8 cellular contexts compared by ENCODE assay signal in the genomic region with DNA sequence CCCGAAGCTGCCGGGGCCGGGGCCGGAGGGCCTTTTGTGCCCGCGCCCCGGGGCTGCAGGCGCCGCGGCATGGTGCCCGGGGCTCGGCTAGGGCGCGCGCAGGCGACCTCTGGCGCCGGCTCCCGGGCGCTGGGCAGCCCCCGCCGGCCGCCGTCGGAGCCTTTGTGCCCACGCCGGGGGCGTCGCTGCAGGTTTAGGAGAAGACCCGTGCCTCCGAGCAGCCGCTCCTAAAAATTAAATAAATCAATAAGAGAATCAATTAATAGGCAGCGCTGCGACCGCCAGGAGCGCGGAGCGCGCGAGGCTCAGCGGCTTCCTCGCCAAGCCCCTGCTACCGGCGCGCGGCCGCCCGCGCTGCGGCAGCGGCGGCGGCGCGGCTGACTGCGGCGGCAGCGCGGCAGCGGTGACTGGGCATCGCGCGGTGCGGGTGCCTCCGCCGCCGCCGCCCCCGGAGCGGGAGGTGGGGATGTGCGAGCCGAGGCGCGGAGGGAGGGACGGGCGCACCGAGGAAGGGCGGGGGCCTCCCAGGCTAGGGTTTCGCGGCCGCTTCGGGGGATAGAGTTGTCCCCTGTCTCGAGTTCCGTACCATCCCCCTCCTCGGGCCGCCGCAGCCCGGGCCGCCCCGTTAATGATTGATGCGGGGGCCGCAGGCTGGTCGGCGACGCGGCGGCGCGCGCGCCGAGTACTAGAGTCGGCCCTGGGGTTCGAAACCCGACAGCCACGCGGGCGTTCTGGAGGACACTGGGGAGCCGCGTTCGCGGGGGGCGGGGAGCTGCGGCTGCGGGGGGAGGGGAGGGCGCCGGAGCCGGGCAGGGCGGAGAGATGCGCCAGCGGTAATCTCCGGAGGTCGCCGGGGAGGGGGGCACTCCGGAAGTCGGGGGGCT. TPM values are rescaled to one million over a fixed set of nuclear protein-coding genes. Genes with fewer than 3 reads are reported as not detected.
DNase-seq lines count a peak whose midpoint lies in the region; ATAC-seq, FAIRE-seq and TF ChIP-seq lines count a peak whose summit lies in the region.

A gene with protein sequence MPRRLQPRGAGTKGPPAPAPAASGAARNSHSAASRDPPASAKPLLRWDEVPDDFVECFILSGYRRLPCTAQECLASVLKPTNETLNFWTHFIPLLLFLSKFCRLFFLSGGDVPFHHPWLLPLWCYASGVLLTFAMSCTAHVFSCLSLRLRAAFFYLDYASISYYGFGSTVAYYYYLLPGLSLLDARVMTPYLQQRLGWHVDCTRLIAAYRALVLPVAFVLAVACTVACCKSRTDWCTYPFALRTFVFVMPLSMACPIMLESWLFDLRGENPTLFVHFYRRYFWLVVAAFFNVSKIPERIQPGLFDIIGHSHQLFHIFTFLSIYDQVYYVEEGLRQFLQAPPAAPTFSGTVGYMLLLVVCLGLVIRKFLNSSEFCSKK (minus strand): TSS at position 409 of the 884 bp plus-strand sequence. CDS start 338 bp downstream, at position 71.

- intact Hi-C loops in K562 (cut with micrococcal nuclease): no loop called here
- intact Hi-C loops in posterior vena cava (cut with DNase I): no loop called here

- ATAC-seq in K562: peak; percentile 78
- ATAC-seq in stimulated activated naive CD8-positive, alpha-beta T cell treated with anti-CD3 and anti-CD28 coated beads, Interleukin-15, Interleukin-2, amounts not matched to agents 100 U/mL and 50 U/mL, for 24 hours: peak; percentile 37
- no peak for ATAC-seq in GM21447 (IDR thresholded peaks at IDR 0.05; ENCODE audit: unreplicated experiment)

- peaks cover 17 to 26% of the 10 kb centered on the region in 2 experiments; a peak in 4 of 5 replicates for H3K4me1 ChIP-seq in K562 (replicated peaks in 1 of 2; ENCODE audit: control insufficient read depth in 2 of 2, insufficient read depth in 2 of 2, low read length in 2 of 2)

- FAIRE-seq in K562 (lab: Jason Lieb, UNC): no peak

- no TSS peak for BruUV-seq in K562 (replicated peaks; lab: Mats Ljungman, UMichigan)

- CTCF ChIA-PET in K562 (lab: Yijun Ruan, JAX; ENCODE audit: low intra/inter-chr PET ratio): no interaction called here

- no peaks in the 10 kb centered on the region for H3K79me2 ChIP-seq in K562 (ENCODE audit: control insufficient read depth, insufficient read depth, low read length)

- TF ChIP-seq EP300 in K562 (IDR thresholded peaks at IDR 0.05; ENCODE audit: low read length): no peak

- H3K9me3 ChIP-seq in K562 (replicated peaks; ENCODE audit: control insufficient read depth, insufficient read depth, low read depth, low read length): peaks cover 2% of the 10 kb centered on the region; the same call in 1 of the 2 replicates

- TF ChIP-seq POLR2A in K562 (conservative IDR thresholded peaks at IDR 0.05): peak; percentile 60; the same call in 1 of the 2 replicates

- H3K27ac ChIP-seq in K562 (ENCODE audit: extremely low read depth, low read depth, low read length): peak within 1 kb of the TSS; percentile 60

- POLR2A ChIA-PET in K562 (lab: Yijun Ruan, JAX): interaction anchor here (0.6 to 1.8 kb wide), 3 partner anchors 11 to 1024 kb away, joined by 3 to 4 read pairs (median 3); no protein-coding TSS in a partner anchor

- H3K9me1 ChIP-seq in K562 (ENCODE audit: control insufficient read depth, insufficient read depth, low read length): no peaks in the 10 kb centered on the region

- H4K20me1 ChIP-seq in K562 (replicated peaks; ENCODE audit: control insufficient read depth, insufficient read depth, low read length): no peaks in the 10 kb centered on the region

- H2AFZ ChIP-seq in K562 (ENCODE audit: low read depth, low read length): peak within 1 kb of the TSS; percentile 84

- peak within 1 kb of the TSS; percentile 59 to 93 for H3K9ac ChIP-seq in K562 (ENCODE audit: insufficient read depth in 1 of 2, low read depth in 2 of 2, low read length in 2 of 2)

- DNase-seq in AG08395 (ENCODE audit: low spot score) (peak; percentile 25), GM13976 (ENCODE audit: low spot score) (peak; percentile 59), NCI-H1105 (lab: John Stamatoyannopoulos, UW) (peak; percentile 62), K562 (ENCODE audit: extremely low read depth in 1 of 4, low spot score in 3 of 4) (peak; percentile 52 to 80 (median 72)), iPS-NIHi11 (ENCODE audit: low spot score) (peak; percentile 80), posterior vena cava (ENCODE audit: low spot score) (no peak)
- peak; percentile 27 for DNase-seq in stimulated activated naive CD8-positive, alpha-beta T cell treated with anti-CD3 and anti-CD28 coated beads, Interleukin-15, Interleukin-2, amounts not matched to agents 100 U/mL and 50 U/mL, for 24 hours

- TF ChIP-seq CTCF in GM13976 (IDR thresholded peaks at IDR 0.05; ENCODE audit: borderline replicate concordance, control extremely low read depth, extremely low read depth, insufficient read depth, missing control alignments) (no peak), K562 (IDR thresholded peaks at IDR 0.05 in 2 of 3, conservative IDR thresholded peaks at IDR 0.05 in 1 of 3; ENCODE audit: insufficient read depth in 2 of 3, low read depth in 1 of 3, low read length in 3 of 3) (no peak)

- H3K4me2 ChIP-seq in K562 (ENCODE audit: insufficient read depth, low read length): peak within 1 kb of the TSS; percentile 70

- H3K36me3 ChIP-seq in K562 (ENCODE audit: control insufficient read depth, insufficient read depth, low read length): no peaks in the 10 kb centered on the region

- in situ Hi-C loops in GM13976 (cut with MboI; ENCODE audit: low sequenced_read_pairs, unreplicated experiment): no loop called here
- in situ Hi-C loops in K562 (cut with MboI): no loop called here

- 2% methylated on average over 61 of the region's 126 CpGs for WGBS in K562 (ENCODE audit: insufficient coverage, low coverage, missing lambda C conversion rate)

- H3K27me3 ChIP-seq in K562 (ENCODE audit: control insufficient read depth in 2 of 2, insufficient read depth in 2 of 2, low read length in 2 of 2): no peaks in the 10 kb centered on the region

- peak within 1 kb of the TSS; percentile 72 for H3K4me3 ChIP-seq in K562

- TF ChIP-seq RAD21 in K562 (CRISPR knock-in tag; conservative IDR thresholded peaks at IDR 0.05 in 1 of 2, IDR thresholded peaks at IDR 0.05 in 1 of 2): no peak

TF ChIP-seq in K562, 482 proteins besides CTCF, POLR2A, EP300 and RAD21 (continues in another document):
- TF ChIP-seq ZNF197 (CRISPR knock-in tag; IDR thresholded peaks at IDR 0.05; ENCODE audit: low read depth) (no peak), CBX2 (IDR thresholded peaks at IDR 0.05; ENCODE audit: insufficient read depth, low read length, poor library complexity, severe bottlenecking) (no peak), MAZ (CRISPR knock-in tag; conservative IDR thresholded peaks at IDR 0.05 in 1 of 2, IDR thresholded peaks at IDR 0.05 in 1 of 2) (peak in 1 of 2 experiments; percentile 32; a peak in 1 of 4 replicates), RB1 (IDR thresholded peaks at IDR 0.05; ENCODE audit: low read depth) (peak; percentile 67; the same call in 1 of the 2 replicates), TSC22D4 (tag; IDR thresholded peaks at IDR 0.05) (no peak), ADNP (tag; IDR thresholded peaks at IDR 0.05) (no peak), SLC30A9 (CRISPR knock-in tag; IDR thresholded peaks at IDR 0.05) (no peak), CTBP1 (IDR thresholded peaks at IDR 0.05; ENCODE audit: borderline replicate concordance) (peak; percentile 84), SP2 (IDR thresholded peaks at IDR 0.05; ENCODE audit: extremely low read depth, low read depth, low read length, poor library complexity, severe bottlenecking) (no peak), HCFC1 (IDR thresholded peaks at IDR 0.05; ENCODE audit: low read depth, low read length) (no peak)
- TF ChIP-seq, protein P1, sequence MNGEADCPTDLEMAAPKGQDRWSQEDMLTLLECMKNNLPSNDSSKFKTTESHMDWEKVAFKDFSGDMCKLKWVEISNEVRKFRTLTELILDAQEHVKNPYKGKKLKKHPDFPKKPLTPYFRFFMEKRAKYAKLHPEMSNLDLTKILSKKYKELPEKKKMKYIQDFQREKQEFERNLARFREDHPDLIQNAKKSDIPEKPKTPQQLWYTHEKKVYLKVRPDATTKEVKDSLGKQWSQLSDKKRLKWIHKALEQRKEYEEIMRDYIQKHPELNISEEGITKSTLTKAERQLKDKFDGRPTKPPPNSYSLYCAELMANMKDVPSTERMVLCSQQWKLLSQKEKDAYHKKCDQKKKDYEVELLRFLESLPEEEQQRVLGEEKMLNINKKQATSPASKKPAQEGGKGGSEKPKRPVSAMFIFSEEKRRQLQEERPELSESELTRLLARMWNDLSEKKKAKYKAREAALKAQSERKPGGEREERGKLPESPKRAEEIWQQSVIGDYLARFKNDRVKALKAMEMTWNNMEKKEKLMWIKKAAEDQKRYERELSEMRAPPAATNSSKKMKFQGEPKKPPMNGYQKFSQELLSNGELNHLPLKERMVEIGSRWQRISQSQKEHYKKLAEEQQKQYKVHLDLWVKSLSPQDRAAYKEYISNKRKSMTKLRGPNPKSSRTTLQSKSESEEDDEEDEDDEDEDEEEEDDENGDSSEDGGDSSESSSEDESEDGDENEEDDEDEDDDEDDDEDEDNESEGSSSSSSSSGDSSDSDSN (IDR thresholded peaks at IDR 0.05; ENCODE audit: borderline replicate concordance in 1 of 2, low read depth in 2 of 2, low read length in 2 of 2): peak in 1 of 2 experiments; percentile 56; a peak in 1 of 4 replicates

RNA-seq across cellular contexts. Expression of the gene that starts here (rescaled TPM):
- 0.53 and 1.0 TPM in 2 replicates for total RNA-seq in K562 (2011; cell fraction: chromatin; rRNA removed; ENCODE audit: low replicate concordance)
- 1.4 and 2.0 TPM in 2 replicates for total RNA-seq in K562 (2011; cell fraction: nucleolus; rRNA removed)
- 0.92 and 1.8 TPM in 2 replicates for total RNA-seq in K562 (2011; cell fraction: nucleoplasm; rRNA removed)
- total RNA-seq in K562 (2014; rRNA removed) (0.27 and 0.29 TPM in 2 replicates), K562 (2014; rRNA removed; fragmentation: Illumina TruSeq; extraction: Trizol) (0.07 and 0.16 TPM in 2 replicates), K562 (2015; rRNA removed; fragmentation: Illumina TruSeq; extraction: Trizol) (0.04 TPM in 1 of 2 replicates, not detected in the other), K562 (2021) (0.40 and 0.58 TPM in 2 replicates), posterior vena cava (not detected)
- polyA plus RNA-seq in K562 (2011; rRNA removed) (0.12 and 0.39 TPM in 2 replicates), K562 (2014; fragmentation: Illumina TruSeq; extraction: Trizol) (0.21 and 0.22 TPM in 2 replicates), K562 (2014; fragmentation: Nextera tagmentation; extraction: Ambion mirVana) (under 1 TPM; 0.08 to 0.13 TPM), K562 (2014; rRNA removed) (0.33 and 0.47 TPM in 2 replicates)
- polyA plus RNA-seq in K562 (2011; cell fraction: cytosol; rRNA removed): 0.12 and 1.3 TPM in 2 replicates
- polyA plus RNA-seq in K562 (2011; cell fraction: nucleus; rRNA removed): 0.20 and 1.0 TPM in 2 replicates
- 0.11 and 0.31 TPM in 2 replicates for polyA plus RNA-seq in K562 (2012)
- 0.18 and 0.39 TPM in 2 replicates for polyA minus RNA-seq in K562 (2011; rRNA and poly(A)+ RNA removed)
- polyA minus RNA-seq in K562 (2011; cell fraction: cytosol; rRNA and poly(A)+ RNA removed): not detected in 2 replicates
- 0.27 and 0.56 TPM in 2 replicates for polyA minus RNA-seq in K562 (2011; cell fraction: nucleus; rRNA and poly(A)+ RNA removed)
